Comparison of ENCODE assay signal across 8 cellular contexts in genomic region chr3:161851941-161852566, GRCh38.
DNase-seq lines count a peak whose midpoint lies in the region; ATAC-seq and TF ChIP-seq lines count a peak whose summit lies in the region.

No MANE protein-coding gene starts in this region.

- H3K4me3 ChIP-seq in epithelial cell of proximal tubule (ENCODE audit: low read depth, low read length): no peak overlapping the region
- H3K4me3 ChIP-seq in CD4-positive, alpha-beta memory T cell (ENCODE audit: low read length in 2 of 2): no peak overlapping the region

- no peaks in the 10 kb centered on the region for H3K9me3 Mint-ChIP-seq in activated naive CD4-positive, alpha-beta T cell treated with anti-CD3 and anti-CD28 coated beads for 36 hours
- H3K9me3 Mint-ChIP-seq in nephron progenitor cell: no peaks in the 10 kb centered on the region
- peaks cover 0 to 7% (median 2%) of the 10 kb centered on the region in 8 donors for H3K9me3 Mint-ChIP-seq in CD4-positive, alpha-beta memory T cell

- H3K27ac ChIP-seq in CD4-positive, alpha-beta memory T cell (ENCODE audit: low read depth, low read length): no peak overlapping the region

- peak; percentile 94 for ATAC-seq in GM21717 (IDR thresholded peaks at IDR 0.05; ENCODE audit: unreplicated experiment)

- no peaks in the 10 kb centered on the region for H3K4me1 Mint-ChIP-seq in activated naive CD4-positive, alpha-beta T cell treated with anti-CD3 and anti-CD28 coated beads for 36 hours (ENCODE audit: low read depth)
- H3K4me1 Mint-ChIP-seq in nephron progenitor cell: peaks cover 25% of the 10 kb centered on the region
- H3K4me1 Mint-ChIP-seq in CD4-positive, alpha-beta memory T cell: no peaks in the 10 kb centered on the region

- no peak overlapping the region for H3K27ac Mint-ChIP-seq in activated naive CD4-positive, alpha-beta T cell treated with anti-CD3 and anti-CD28 coated beads for 36 hours
- H3K27ac Mint-ChIP-seq in nephron progenitor cell: no peak overlapping the region
- no peak overlapping the region for H3K27ac Mint-ChIP-seq in CD4-positive, alpha-beta memory T cell

- H3K4me3 Mint-ChIP-seq in activated naive CD4-positive, alpha-beta T cell treated with anti-CD3 and anti-CD28 coated beads for 36 hours: no peak overlapping the region
- H3K4me3 Mint-ChIP-seq in nephron progenitor cell: no peak overlapping the region
- no peak overlapping the region for H3K4me3 Mint-ChIP-seq in CD4-positive, alpha-beta memory T cell

- H3K36me3 Mint-ChIP-seq in activated naive CD4-positive, alpha-beta T cell treated with anti-CD3 and anti-CD28 coated beads for 36 hours (ENCODE audit: low read depth): no peaks in the 10 kb centered on the region
- H3K36me3 Mint-ChIP-seq in nephron progenitor cell (ENCODE audit: low read depth): no peaks in the 10 kb centered on the region
- no peaks in the 10 kb centered on the region for H3K36me3 Mint-ChIP-seq in CD4-positive, alpha-beta memory T cell

- peak; percentile 49 for DNase-seq in activated naive CD4-positive, alpha-beta T cell treated with anti-CD3 and anti-CD28 coated beads for 36 hours
- DNase-seq in activated naive CD4-positive, alpha-beta T cell (lab: John Stamatoyannopoulos, UW): no peak
- peak; percentile 38 for DNase-seq in HS-27A (ENCODE audit: low read depth)
- peak; percentile 74 for DNase-seq in SK-MEL-5 (ENCODE audit: low read depth, low spot score)
- no peak for DNase-seq in epithelial cell of proximal tubule (ENCODE audit: low read depth)
- DNase-seq in nephron progenitor cell: peak; percentile 76
- no peak for DNase-seq in CD4-positive, alpha-beta memory T cell

- H3K9me3 ChIP-seq in CD4-positive, alpha-beta memory T cell (ENCODE audit: control insufficient read depth in 1 of 2, low read length in 2 of 2): no peaks in the 10 kb centered on the region

- intact Hi-C loops in activated naive CD4-positive, alpha-beta T cell treated with anti-CD3 and anti-CD28 coated beads for 36 hours (cut with micrococcal nuclease): loop anchor here (2.0 to 10.0 kb wide), 2 partner anchors 1203 to 1639 kb away; no protein-coding TSS in a partner anchor
- intact Hi-C loops in CD4-positive, alpha-beta memory T cell (cut with micrococcal nuclease): no loop called here

- no peaks in the 10 kb centered on the region for H3K36me3 ChIP-seq in CD4-positive, alpha-beta memory T cell (ENCODE audit: insufficient read depth, low read length)

- CTCF ChIA-PET in activated naive CD4-positive, alpha-beta T cell treated with anti-CD3 and anti-CD28 coated beads for 36 hours (lab: Charles Lee): no interaction called here
- CTCF ChIA-PET in CD4-positive, alpha-beta memory T cell (lab: Charles Lee; ENCODE audit: partially characterized antibody): no interaction called here

- H3K27me3 ChIP-seq in CD4-positive, alpha-beta memory T cell (ENCODE audit: insufficient read depth, low read length): no peaks in the 10 kb centered on the region

- H3K4me1 ChIP-seq in CD4-positive, alpha-beta memory T cell (ENCODE audit: insufficient read depth, low read length): no peaks in the 10 kb centered on the region

- H3K27me3 Mint-ChIP-seq in activated naive CD4-positive, alpha-beta T cell treated with anti-CD3 and anti-CD28 coated beads for 36 hours (ENCODE audit: low read depth): peaks cover 3% of the 10 kb centered on the region
- H3K27me3 Mint-ChIP-seq in nephron progenitor cell (ENCODE audit: low read depth, poor library complexity): peaks cover 2% of the 10 kb centered on the region
- H3K27me3 Mint-ChIP-seq in CD4-positive, alpha-beta memory T cell: no peaks in the 10 kb centered on the region

- in situ Hi-C loops in SK-MEL-5 (cut with HindIII; ENCODE audit: low pct_unique_long_range_greater_than_20kb, low sequenced_read_pairs): no loop called here

- TF ChIP-seq CTCF in epithelial cell of proximal tubule (conservative IDR thresholded peaks at IDR 0.05; ENCODE audit: low read depth, low read length): peak; percentile 71
- peak; percentile 80 for TF ChIP-seq CTCF in nephron progenitor cell (IDR thresholded peaks at IDR 0.05)

- POLR2A ChIA-PET in CD4-positive, alpha-beta memory T cell (lab: Charles Lee; ENCODE audit: partially characterized antibody): no interaction called here

Comparison
In these comparisons a context has a peak if more than half of its experiments do, and no peak if none do; other contexts are left out.
1. DNase-seq: peak in activated naive CD4-positive, alpha-beta T cell treated with anti-CD3 and anti-CD28 coated beads for 36 hours (single experiment), HS-27A (single experiment), SK-MEL-5 (single experiment) and nephron progenitor cell (single experiment); none in activated naive CD4-positive, alpha-beta T cell (0 of 4), epithelial cell of proximal tubule (single experiment) and CD4-positive, alpha-beta memory T cell (0 of 5).